11 cellular contexts compared by ENCODE assay signal in the genomic region with DNA sequence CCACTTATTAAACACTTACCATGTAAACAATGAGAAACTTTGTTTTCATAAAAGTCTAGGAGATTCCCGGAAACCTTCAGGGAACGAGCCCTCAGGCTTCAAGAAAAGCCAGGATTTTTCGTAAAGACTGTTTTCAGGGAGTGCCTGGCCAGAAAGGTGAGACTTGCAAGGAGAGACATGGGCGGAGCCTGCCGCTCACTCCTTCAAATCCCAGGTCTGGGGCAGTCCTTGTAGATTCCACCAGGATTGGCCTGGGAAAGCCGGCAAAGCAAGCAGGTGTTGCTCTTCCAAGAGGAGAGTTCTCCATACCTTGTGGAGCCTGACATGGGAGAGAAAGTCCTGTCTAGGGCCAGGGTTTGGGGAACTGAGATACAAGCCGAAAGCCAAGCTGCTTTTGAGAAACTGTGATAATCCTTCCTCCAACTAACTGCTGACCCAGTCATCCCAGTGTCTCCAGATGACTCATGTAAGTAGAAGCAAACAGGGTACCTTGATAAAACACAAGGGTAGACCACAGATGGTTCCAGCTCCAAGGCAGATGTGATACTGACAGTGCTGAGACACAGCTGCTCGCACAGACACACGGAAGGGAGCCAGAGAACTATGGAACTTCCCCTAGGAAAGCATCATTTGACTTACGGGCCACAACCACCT.
DNase-seq lines count a peak whose midpoint lies in the region; ATAC-seq, FAIRE-seq and TF ChIP-seq lines count a peak whose summit lies in the region.
"Had no signal": no experiment of that assay in that cellular context is flagged by ENCODE, and none has a peak within 500 bp of the region (broad histone marks: within the 10 kb centered on the region; RNA-seq: fewer than 3 reads in every experiment).

No MANE protein-coding gene starts in this region.

- H2AFZ ChIP-seq in OCI-LY7 (ENCODE audit: low read length) (no peak overlapping the region), MM.1S (ENCODE audit: low read length) (no peak overlapping the region)

- no peak overlapping the region for H3K4me3 Mint-ChIP-seq in activated T-helper 17 cell treated with anti-CD3 and anti-CD28 coated beads, Interleukin-2, amount 50 U/mL, for 72 hours
- H3K4me3 Mint-ChIP-seq: nephron had no signal

- H3K36me3 Mint-ChIP-seq in activated T-helper 17 cell treated with anti-CD3 and anti-CD28 coated beads, Interleukin-2, amount 50 U/mL, for 72 hours (ENCODE audit: low read depth): no peaks in the 10 kb centered on the region

- H3K4me3 ChIP-seq in small intestine (ENCODE audit: low read depth in 1 of 2, low read length in 2 of 2) (no peak overlapping the region), OCI-LY7 (ENCODE audit: low read depth, low read length, poor library complexity, severe bottlenecking) (no peak overlapping the region), MM.1S (ENCODE audit: low read length) (no peak overlapping the region)
- H3K4me3 ChIP-seq: uterus had no signal

- no peak for FAIRE-seq in small intestine (lab: Jason Lieb, UNC)

- no TSS peak for BruUV-seq in OCI-LY7 (replicated peaks; lab: Mats Ljungman, UMichigan)

- peaks cover 6% of the 10 kb centered on the region for H3K4me1 Mint-ChIP-seq in activated T-helper 17 cell treated with anti-CD3 and anti-CD28 coated beads, Interleukin-2, amount 50 U/mL, for 72 hours
- H3K4me1 Mint-ChIP-seq: nephron had no signal

- peaks cover 0 to 4% of the 10 kb centered on the region in 2 donors for H3K36me3 ChIP-seq in small intestine (ENCODE audit: control insufficient read depth in 2 of 2, insufficient read depth in 2 of 2, low read length in 2 of 2)
- H3K36me3 ChIP-seq in OCI-LY7 (ENCODE audit: insufficient read depth, low read length): no peaks in the 10 kb centered on the region
- no peaks in the 10 kb centered on the region for H3K36me3 ChIP-seq in MM.1S (replicated peaks; ENCODE audit: insufficient read depth, low read length)
- H3K36me3 ChIP-seq: uterus had no signal

- H3K27me3 ChIP-seq in small intestine (ENCODE audit: control insufficient read depth in 2 of 2, insufficient read depth in 2 of 2, low read length in 2 of 2): no peaks in the 10 kb centered on the region
- H3K27me3 ChIP-seq in MM.1S (replicated peaks; ENCODE audit: insufficient read depth, low read length): 0 out of 2 replicates have a peak, but pooled peaks cover 4% of the 10 kb centered on the region
- H3K27me3 ChIP-seq: uterus had no signal

- no peaks in the 10 kb centered on the region for H4K20me1 ChIP-seq in OCI-LY7 (ENCODE audit: insufficient read depth, low read length)
- no peaks in the 10 kb centered on the region for H4K20me1 ChIP-seq in MM.1S (ENCODE audit: insufficient read depth, low read length)

- intact Hi-C loops in OCI-LY7 (cut with micrococcal nuclease; ENCODE audit: unreplicated experiment): no loop called here

- no peaks in the 10 kb centered on the region for H3K79me2 ChIP-seq in OCI-LY7 (ENCODE audit: insufficient read depth, low read depth, low read length)
- H3K79me2 ChIP-seq in MM.1S (ENCODE audit: low read length): no peaks in the 10 kb centered on the region

- H3K4me1 ChIP-seq in small intestine (ENCODE audit: control insufficient read depth in 2 of 2, insufficient read depth in 1 of 2, low read depth in 1 of 2, low read length in 1 of 2) (peaks cover 0 to 15% of the 10 kb centered on the region in 2 donors), OCI-LY7 (ENCODE audit: insufficient read depth, low read length, poor library complexity, severe bottlenecking) (no peaks in the 10 kb centered on the region), MM.1S (ENCODE audit: low read length) (peaks cover 15% of the 10 kb centered on the region)
- H3K4me1 ChIP-seq: uterus had no signal

- H3K27ac ChIP-seq in small intestine (ENCODE audit: low read depth in 1 of 2, low read length in 1 of 2) (peak overlapping the region in 1 of 2 donors; percentile 8), OCI-LY7 (ENCODE audit: low read depth, low read length, poor library complexity, severe bottlenecking) (no peak overlapping the region), MM.1S (ENCODE audit: low read length) (no peak overlapping the region)
- H3K27ac ChIP-seq: uterus had no signal

- no peaks in the 10 kb centered on the region for H3K9me3 Mint-ChIP-seq in activated T-helper 17 cell treated with anti-CD3 and anti-CD28 coated beads, Interleukin-2, amount 50 U/mL, for 72 hours
- H3K9me3 Mint-ChIP-seq: nephron had no signal

- POLR2A ChIA-PET in OCI-LY7 (lab: Charles Lee): no interaction called here

- H3K4me2 ChIP-seq in OCI-LY7 (ENCODE audit: low read length): no peak overlapping the region
- H3K4me2 ChIP-seq in MM.1S (ENCODE audit: low read depth, low read length): no peak overlapping the region

- peaks cover 6% of the 10 kb centered on the region for H3K27me3 Mint-ChIP-seq in activated T-helper 17 cell treated with anti-CD3 and anti-CD28 coated beads, Interleukin-2, amount 50 U/mL, for 72 hours

- no peak overlapping the region for H3K27ac Mint-ChIP-seq in activated T-helper 17 cell treated with anti-CD3 and anti-CD28 coated beads, Interleukin-2, amount 50 U/mL, for 72 hours
- H3K27ac Mint-ChIP-seq: nephron had no signal

- DNase-seq in NCI-H2171 treated with DMSO at 0.1 percent for 48 hours (lab: John Stamatoyannopoulos, UW) (peak; percentile 27), NCI-H2171 (lab: John Stamatoyannopoulos, UW) (no peak), small intestine (peak; percentile 23), OCI-LY7 (ENCODE audit: low spot score) (no peak), MM.1S (no peak)
- DNase-seq: activated naive CD4-positive, alpha-beta T cell treated with anti-CD3 and anti-CD28 coated beads, Interleukin-2, amount 50 U/mL, for 16 hours; uterus had no signal

- no peak overlapping the region for H3K9ac ChIP-seq in MM.1S (ENCODE audit: low read length)

- H3K9me2 ChIP-seq in OCI-LY7 (ENCODE audit: insufficient read depth, low read length) (no peaks in the 10 kb centered on the region), MM.1S (replicated peaks; ENCODE audit: insufficient read depth, low read length) (no peaks in the 10 kb centered on the region)

- H3K9me3 ChIP-seq in small intestine (ENCODE audit: control insufficient read depth, low read depth): no peaks in the 10 kb centered on the region
- H3K9me3 ChIP-seq in OCI-LY7 (ENCODE audit: low read length): no peaks in the 10 kb centered on the region
- H3K9me3 ChIP-seq in MM.1S (replicated peaks; ENCODE audit: insufficient read depth, low read length): no peaks in the 10 kb centered on the region
- H3K9me3 ChIP-seq: uterus had no signal

- ATAC-seq in HG02884 (IDR thresholded peaks at IDR 0.05; ENCODE audit: unreplicated experiment) (peak; percentile 65), HG03135 (IDR thresholded peaks at IDR 0.05; ENCODE audit: unreplicated experiment) (no peak)
- ATAC-seq in activated T-helper 17 cell treated with anti-CD3 and anti-CD28 coated beads, Interleukin-2, amount 50 U/mL, for 72 hours (replicated peaks): peak; percentile 46

- WGBS in small intestine, 3 donors: 54 to 72% (median 61%) methylated on average over 10 of the region's 10 CpGs

- CTCF ChIA-PET in OCI-LY7 (lab: Charles Lee; ENCODE audit: unreplicated experiment): no interaction called here

- TF ChIP-seq CTCF in OCI-LY7 (conservative IDR thresholded peaks at IDR 0.05; ENCODE audit: low read length) (no peak), MM.1S (IDR thresholded peaks at IDR 0.05; ENCODE audit: low read length) (no peak)

- H3F3A ChIP-seq in MM.1S (ENCODE audit: insufficient read depth, low read length): peaks cover 7% of the 10 kb centered on the region

Comparison
In these comparisons a context has a peak if more than half of its experiments do, and no peak if none do; other contexts are left out.
1. DNase-seq: peak in NCI-H2171 treated with DMSO at 0.1 percent for 48 hours (single experiment) and small intestine (single experiment); none in NCI-H2171 (single experiment), OCI-LY7 (single experiment) and MM.1S (single experiment).